ENCODE assay signal across 15 cellular contexts in genomic region chr16:46826618-46827017, GRCh38. TPM values are rescaled to one million over a fixed set of nuclear protein-coding genes. Genes with fewer than 3 reads are reported as not detected.
DNase-seq lines count a peak whose midpoint lies in the region; ATAC-seq and TF ChIP-seq lines count a peak whose summit lies in the region.
"Had no signal": no experiment of that assay in that cellular context is flagged by ENCODE, and none has a peak within 500 bp of the region (broad histone marks: within the 10 kb centered on the region; RNA-seq: fewer than 3 reads in every experiment).

No MANE protein-coding gene starts in this region.

- peaks cover 11% of the 10 kb centered on the region for H3K4me1 ChIP-seq in fibroblast of lung (ENCODE audit: control insufficient read depth, extremely low read depth, insufficient read depth, low read length)

- POLR2A ChIA-PET in AG04450 (lab: Yijun Ruan, JAX) = interaction anchor here (0.8 kb wide), 2 partner anchors 18 to 37 kb away, joined by 3 read pairs; no protein-coding TSS in a partner anchor

- H3K27me3 Mint-ChIP-seq in T-helper 17 cell = no peaks in the 10 kb centered on the region
- H3K27me3 Mint-ChIP-seq: naive thymus-derived CD8-positive, alpha-beta T cell had no signal

- peaks cover 54% of the 10 kb centered on the region for H3K79me2 ChIP-seq in fibroblast of lung (ENCODE audit: control insufficient read depth, insufficient read depth, low read length)

- H3K36me3 ChIP-seq in GM06990 (ENCODE audit: control insufficient read depth, insufficient read depth, low read length) (no peaks in the 10 kb centered on the region), fibroblast of lung (ENCODE audit: control insufficient read depth, insufficient read depth, low read length) (no peaks in the 10 kb centered on the region)

- H3K9me3 ChIP-seq in AG04450 (ENCODE audit: control insufficient read depth, insufficient read depth, low read length) (no peaks in the 10 kb centered on the region; the same call in 1 of the 2 replicates), T-helper 17 cell (ENCODE audit: control insufficient read depth, low read length, poor library complexity, severe bottlenecking) (no peaks in the 10 kb centered on the region), fibroblast of lung (ENCODE audit: control insufficient read depth, insufficient read depth, low read depth, low read length) (no peaks in the 10 kb centered on the region)
- H3K9me3 ChIP-seq: MG63 had no signal

- H3K9ac ChIP-seq in fibroblast of lung (ENCODE audit: insufficient read depth, low read length) = no peak overlapping the region

- no peak overlapping the region for H2AFZ ChIP-seq in fibroblast of lung (ENCODE audit: low read length)

- DNase-seq in AG04450 (ENCODE audit: low read depth, low spot score) (peak; percentile 49), GM06990 (ENCODE audit: extremely low read depth, insufficient read length) (no peak), T-helper 17 cell (no peak), fibroblast of lung (ENCODE audit: low read depth in 2 of 2) (peak; percentile 43 to 71), GM10266 (ENCODE audit: extremely low spot score) (no peak), NCI-H2081 treated with DMSO at 0.1 percent for 48 hours (lab: John Stamatoyannopoulos, UW) (no peak), putamen (ENCODE audit: low spot score) (no peak)
- DNase-seq: activated effector memory CD4-positive, alpha-beta T cell treated with Interleukin-2 at 50 U/mL for 16 hours; DMS79 treated with DMSO at 0.1 percent for 48 hours; head of caudate nucleus; MG63; naive thymus-derived CD8-positive, alpha-beta T cell had no signal

- ATAC-seq in T-helper 17 cell (no peak), GM21723 (IDR thresholded peaks at IDR 0.05; ENCODE audit: unreplicated experiment) (no peak)
- ATAC-seq: naive thymus-derived CD8-positive, alpha-beta T cell had no signal

- peak overlapping the region; percentile 68 for H3K4me2 ChIP-seq in fibroblast of lung (ENCODE audit: extremely low read depth, insufficient read depth, low read length)

- H3K4me3 Mint-ChIP-seq in T-helper 17 cell = peak overlapping the region; percentile 7
- H3K4me3 Mint-ChIP-seq: naive thymus-derived CD8-positive, alpha-beta T cell had no signal

- peaks cover 6% of the 10 kb centered on the region for H3K36me3 Mint-ChIP-seq in T-helper 17 cell (ENCODE audit: low read depth)

- CTCF ChIA-PET in AG04450 (lab: Charles Lee) = interaction anchor here (0.7 to 1.5 kb wide), 4 partner anchors 25 to 197 kb away, joined by 3 to 8 read pairs (median 4); partner anchors contain the start of gene ORC6

- peaks cover 24% of the 10 kb centered on the region for H3K4me1 Mint-ChIP-seq in T-helper 17 cell

- peak overlapping the region; percentile 84 for H3K27ac Mint-ChIP-seq in T-helper 17 cell

- H3K27ac ChIP-seq in AG04450 (ENCODE audit: low read depth, low read length) (no peak overlapping the region), fibroblast of lung (ENCODE audit: insufficient read depth, low read length) (peak overlapping the region; percentile 14)
- H3K27ac ChIP-seq: cardiac muscle cell, VCaP had no signal

- no peaks in the 10 kb centered on the region for H4K20me1 ChIP-seq in fibroblast of lung (ENCODE audit: control insufficient read depth, extremely low read depth, insufficient read depth, low read length)

- no peaks in the 10 kb centered on the region for H3K27me3 ChIP-seq in AG04450 (ENCODE audit: control insufficient read depth, insufficient read depth, low read length)
- H3K27me3 ChIP-seq in GM06990 (replicated peaks; ENCODE audit: control insufficient read depth, insufficient read depth, low read length) = no peaks in the 10 kb centered on the region
- no peaks in the 10 kb centered on the region for H3K27me3 ChIP-seq in fibroblast of lung (ENCODE audit: control insufficient read depth, insufficient read depth, low read length)
- H3K27me3 ChIP-seq: cardiac muscle cell, MG63 had no signal

- H3K4me3 ChIP-seq in AG04450 (ENCODE audit: low read depth, low read length) (peak overlapping the region; percentile 3; the same call in 1 of the 2 replicates), GM06990 (replicated peaks; ENCODE audit: low read depth, low read length) (peak overlapping the region; percentile 33), fibroblast of lung (replicated peaks in 1 of 4; ENCODE audit: control extremely low read depth in 1 of 4, insufficient read depth in 1 of 4, low read depth in 3 of 4, low read length in 4 of 4) (peak overlapping the region in 3 of 4 experiments; percentile 8 to 29 (median 10))
- H3K4me3 ChIP-seq: cardiac muscle cell, MG63 had no signal

- TF ChIP-seq CTCF in AG04450 (IDR thresholded peaks at IDR 0.05; ENCODE audit: low read depth, low read length) (no peak), GM06990 (IDR thresholded peaks at IDR 0.05; ENCODE audit: insufficient read depth, low read length, poor library complexity, severe bottlenecking) (no peak), fibroblast of lung (conservative IDR thresholded peaks at IDR 0.05 in 1 of 2, IDR thresholded peaks at IDR 0.05 in 1 of 2; ENCODE audit: low read depth in 1 of 2, low read length in 2 of 2) (no peak), GM10266 (IDR thresholded peaks at IDR 0.05; ENCODE audit: control insufficient read depth, insufficient read depth, low read depth, missing control alignments) (no peak)

RNA-seq across cellular contexts. Expression of gene C16orf87, which starts 4.4 kb away (rescaled TPM):
- 16.8 and 21.7 TPM in 2 replicates for polyA plus RNA-seq in AG04450 (2011; rRNA removed)
- 10.7 and 17.5 TPM in 2 replicates for polyA minus RNA-seq in AG04450 (2011; rRNA and poly(A)+ RNA removed)
- total RNA-seq in T-helper 17 cell = 10 to 100 TPM; 12.4 to 20.3 TPM
- total RNA-seq in fibroblast of lung = 9.5 and 12.1 TPM in 2 replicates
- polyA plus RNA-seq in fibroblast of lung = 11.4 and 11.6 TPM in 2 replicates
- 8.6 and 10.2 TPM in 2 replicates for polyA plus RNA-seq in fibroblast of lung (2012)
- 1.7 and 2.2 TPM in 2 replicates for polyA minus RNA-seq in fibroblast of lung (ENCODE audit: low replicate concordance)

RNA-seq across cellular contexts. Expression of gene GPT2, which starts 57.5 kb away (rescaled TPM):
- polyA plus RNA-seq in AG04450 (2011; rRNA removed) (18.5 and 23.0 TPM in 2 replicates), fibroblast of lung (5.8 and 6.5 TPM in 2 replicates)
- polyA minus RNA-seq in AG04450 (2011; rRNA and poly(A)+ RNA removed) = 41.9 and 61.7 TPM in 2 replicates
- total RNA-seq in T-helper 17 cell (under 1 TPM; 0.23 to 0.60 TPM), fibroblast of lung (10.3 and 16.3 TPM in 2 replicates)
- 7.0 and 9.9 TPM in 2 replicates for polyA plus RNA-seq in fibroblast of lung (2012)
- 34.6 and 65.4 TPM in 2 replicates for polyA minus RNA-seq in fibroblast of lung (ENCODE audit: low replicate concordance)

Comparison
In these comparisons a context has a peak if more than half of its experiments do, and no peak if none do; other contexts are left out.
1. DNase-seq: peak in AG04450 (single experiment) and fibroblast of lung (2 of 2); none in GM06990 (single experiment), T-helper 17 cell (0 of 3), GM10266 (single experiment), NCI-H2081 treated with DMSO at 0.1 percent for 48 hours (single experiment) and putamen (single experiment).
2. Peak in every context shown above with its lines, with median percentiles within 50 percentile points of each other: H3K4me3 ChIP-seq.